Comparison of ENCODE assay signal across 38 cellular contexts in genomic region chr4:47701286-47701685, GRCh38.
"Had no signal": no experiment of that assay in that cellular context is flagged by ENCODE, and none has a peak within 500 bp of the region (broad histone marks: within the 10 kb centered on the region; RNA-seq: fewer than 3 reads in every experiment).

No MANE protein-coding gene starts in this region.

- H3K4me1 ChIP-seq: ascending aorta had no signal

- H3K36me3 Mint-ChIP-seq: activated CD8-positive, alpha-beta memory T cell treated with anti-CD3 and anti-CD28 coated beads, Interleukin-2, amount 10 ng/mL, durations not matched to agents 7 days and 5 days; activated naive CD4-positive, alpha-beta T cell treated with anti-CD3 and anti-CD28 coated beads, Interleukin-2, amount 10 ng/mL, durations not matched to agents 7 days and 5 days; activated naive CD4-positive, alpha-beta T cell treated with anti-CD3 and anti-CD28 coated beads, Interleukin-2, amount 50 U/mL, for 24 hours; activated naive CD8-positive, alpha-beta T cell; activated naive CD8-positive, alpha-beta T cell treated with anti-CD3 and anti-CD28 coated beads, Interleukin-2, amount 10 ng/mL, durations not matched to agents 7 days and 5 days; brain had no signal

- H3K9me3 ChIP-seq: ascending aorta had no signal

- H3K4me3 Mint-ChIP-seq: activated B cell treated with CpG ODN at 0.5 μM for 24 hours; activated CD4-positive, alpha-beta memory T cell treated with anti-CD3 and anti-CD28 coated beads, Interleukin-2, amount 10 ng/mL, durations not matched to agents 7 days and 5 days; activated CD4-positive, alpha-beta T cell treated with anti-CD3 and anti-CD28 coated beads, Interleukin-2, amount 10 ng/mL, durations not matched to agents 24 days and 14 days; activated CD8-positive, alpha-beta memory T cell treated with anti-CD3 and anti-CD28 coated beads, Interleukin-2, amount 10 ng/mL, durations not matched to agents 7 days and 5 days; activated CD8-positive, alpha-beta T cell treated with anti-CD3 and anti-CD28 coated beads, Interleukin-2, amount 10 ng/mL, durations not matched to agents 7 days and 5 days; activated naive CD4-positive, alpha-beta T cell treated with anti-CD3 and anti-CD28 coated beads, Interleukin-2, amount 10 ng/mL, durations not matched to agents 7 days and 5 days; activated naive CD4-positive, alpha-beta T cell treated with anti-CD3 and anti-CD28 coated beads, Interleukin-2, amount 50 U/mL, for 24 hours; activated naive CD8-positive, alpha-beta T cell; activated naive CD8-positive, alpha-beta T cell treated with anti-CD3 and anti-CD28 coated beads, Interleukin-2, amount 10 ng/mL, durations not matched to agents 7 days and 5 days; activated naive CD8-positive, alpha-beta T cell treated with anti-CD3 and anti-CD28 coated beads, Interleukin-2, amount 50 U/mL, for 24 hours; activated T-cell treated with anti-CD3 and anti-CD28 coated beads, Interleukin-2, amount 50 U/mL, for 24 hours; brain; central memory CD8-positive, alpha-beta T cell; T-helper 1 cell treated with Interleukin-12 subunit alpha and Interleukin-12 subunit beta and Interleukin-4 antibody, amounts not matched to agents 30 μg/mL and 1 μg/mL, for 36 hours; T-helper 2 cell treated with Interferon-gamma antibody and Interleukin-4, amounts not matched to agents 5 μg/mL and 100 μg/mL, for 36 hours had no signal

- H3K27ac ChIP-seq: ascending aorta, cardiac muscle cell, VCaP had no signal

- H3K36me3 ChIP-seq: ascending aorta, cardiac muscle cell had no signal

- H3K27ac Mint-ChIP-seq: activated B cell treated with CpG ODN at 0.5 μM for 24 hours; activated CD4-positive, alpha-beta memory T cell treated with anti-CD3 and anti-CD28 coated beads, Interleukin-2, amount 10 ng/mL, durations not matched to agents 7 days and 5 days; activated CD4-positive, alpha-beta T cell treated with anti-CD3 and anti-CD28 coated beads, Interleukin-2, amount 10 ng/mL, durations not matched to agents 24 days and 14 days; activated CD8-positive, alpha-beta memory T cell treated with anti-CD3 and anti-CD28 coated beads, Interleukin-2, amount 10 ng/mL, durations not matched to agents 7 days and 5 days; activated CD8-positive, alpha-beta T cell treated with anti-CD3 and anti-CD28 coated beads, Interleukin-2, amount 10 ng/mL, durations not matched to agents 7 days and 5 days; activated naive CD4-positive, alpha-beta T cell treated with anti-CD3 and anti-CD28 coated beads, Interleukin-2, amount 10 ng/mL, durations not matched to agents 7 days and 5 days; activated naive CD4-positive, alpha-beta T cell treated with anti-CD3 and anti-CD28 coated beads, Interleukin-2, amount 50 U/mL, for 24 hours; activated naive CD8-positive, alpha-beta T cell; activated naive CD8-positive, alpha-beta T cell treated with anti-CD3 and anti-CD28 coated beads, Interleukin-2, amount 10 ng/mL, durations not matched to agents 7 days and 5 days; activated naive CD8-positive, alpha-beta T cell treated with anti-CD3 and anti-CD28 coated beads, Interleukin-2, amount 50 U/mL, for 24 hours; activated T-cell treated with anti-CD3 and anti-CD28 coated beads, Interleukin-2, amount 50 U/mL, for 24 hours; activated T-helper 2 cell treated with anti-CD3 and anti-CD28 coated beads, Interferon-gamma antibody, Interleukin-2, Interleukin-4, amounts not matched to agents 10 μg/mL and 5 μg/mL and 100 μg/mL, durations not matched to agents 14 hours and 24 hours and 36 hours; brain; T-helper 1 cell treated with Interleukin-12 subunit alpha and Interleukin-12 subunit beta and Interleukin-4 antibody, amounts not matched to agents 30 μg/mL and 1 μg/mL, for 36 hours; T-helper 2 cell treated with Interferon-gamma antibody and Interleukin-4, amounts not matched to agents 5 μg/mL and 100 μg/mL, for 36 hours had no signal

- FAIRE-seq: bronchial epithelial cell, TTC549 had no signal

- H3K27me3 Mint-ChIP-seq: brain had no signal

- H3K4me1 Mint-ChIP-seq: activated B cell treated with CpG ODN at 0.5 μM for 24 hours; activated CD4-positive, alpha-beta memory T cell treated with anti-CD3 and anti-CD28 coated beads, Interleukin-2, amount 10 ng/mL, durations not matched to agents 7 days and 5 days; activated CD4-positive, alpha-beta T cell treated with anti-CD3 and anti-CD28 coated beads, Interleukin-2, amount 10 ng/mL, durations not matched to agents 24 days and 14 days; activated CD8-positive, alpha-beta memory T cell treated with anti-CD3 and anti-CD28 coated beads, Interleukin-2, amount 10 ng/mL, durations not matched to agents 7 days and 5 days; activated naive CD4-positive, alpha-beta T cell treated with anti-CD3 and anti-CD28 coated beads, Interleukin-2, amount 10 ng/mL, durations not matched to agents 7 days and 5 days; activated naive CD4-positive, alpha-beta T cell treated with anti-CD3 and anti-CD28 coated beads, Interleukin-2, amount 50 U/mL, for 24 hours; activated naive CD8-positive, alpha-beta T cell treated with anti-CD3 and anti-CD28 coated beads, Interleukin-2, amount 50 U/mL, for 24 hours; central memory CD8-positive, alpha-beta T cell had no signal

- H3K9me3 Mint-ChIP-seq: activated B cell treated with CpG ODN at 0.5 μM for 24 hours; activated CD4-positive, alpha-beta memory T cell treated with anti-CD3 and anti-CD28 coated beads, Interleukin-2, amount 10 ng/mL, durations not matched to agents 7 days and 5 days; activated CD4-positive, alpha-beta T cell treated with anti-CD3 and anti-CD28 coated beads, Interleukin-2, amount 10 ng/mL, durations not matched to agents 24 days and 14 days; activated naive CD4-positive, alpha-beta T cell treated with anti-CD3 and anti-CD28 coated beads, Interleukin-2, amount 10 ng/mL, durations not matched to agents 7 days and 5 days; activated naive CD4-positive, alpha-beta T cell treated with anti-CD3 and anti-CD28 coated beads, Interleukin-2, amount 50 U/mL, for 24 hours; activated naive CD8-positive, alpha-beta T cell treated with anti-CD3 and anti-CD28 coated beads, Interleukin-2, amount 10 ng/mL, durations not matched to agents 7 days and 5 days; activated naive CD8-positive, alpha-beta T cell treated with anti-CD3 and anti-CD28 coated beads, Interleukin-2, amount 50 U/mL, for 24 hours; activated T-cell treated with anti-CD3 and anti-CD28 coated beads, Interleukin-2, amount 50 U/mL, for 24 hours; activated T-helper 2 cell treated with anti-CD3 and anti-CD28 coated beads, Interferon-gamma antibody, Interleukin-2, Interleukin-4, amounts not matched to agents 10 μg/mL and 5 μg/mL and 100 μg/mL, durations not matched to agents 14 hours and 24 hours and 36 hours; brain; central memory CD8-positive, alpha-beta T cell; T-helper 1 cell treated with Interleukin-12 subunit alpha and Interleukin-12 subunit beta and Interleukin-4 antibody, amounts not matched to agents 30 μg/mL and 1 μg/mL, for 36 hours; T-helper 2 cell treated with Interferon-gamma antibody and Interleukin-4, amounts not matched to agents 5 μg/mL and 100 μg/mL, for 36 hours had no signal

- H3K27me3 ChIP-seq: ascending aorta, cardiac muscle cell had no signal

- DNase-seq: activated B cell treated with CpG ODN at 0.5 μM for 24 hours; activated CD4-positive, alpha-beta memory T cell treated with anti-CD3 and anti-CD28 coated beads, Interleukin-2, amount 10 ng/mL, durations not matched to agents 7 days and 5 days; activated CD4-positive, alpha-beta T cell treated with anti-CD3 and anti-CD28 coated beads for 4 hours; activated CD4-positive, alpha-beta T cell treated with anti-CD3 and anti-CD28 coated beads, Interleukin-2, amount 10 ng/mL, durations not matched to agents 24 days and 14 days; activated CD4-positive, alpha-beta T cell treated with anti-CD3 and anti-CD28 coated beads, Interleukin-2, amount 50 U/mL, for 1 hour; activated CD4-positive, alpha-beta T cell treated with anti-CD3 and anti-CD28 coated beads, Interleukin-2, amount 50 U/mL, for 4 hours; activated CD4-positive, CD25-positive, alpha-beta regulatory T cell treated with anti-CD3 and anti-CD28 coated beads, Interleukin-2, amount 50 U/mL, for 72 hours; activated CD8-positive, alpha-beta memory T cell treated with anti-CD3 and anti-CD28 coated beads for 24 hours; activated CD8-positive, alpha-beta memory T cell treated with anti-CD3 and anti-CD28 coated beads, Interleukin-2, amount 10 ng/mL, durations not matched to agents 7 days and 5 days; activated CD8-positive, alpha-beta memory T cell treated with anti-CD3 and anti-CD28 coated beads, Interleukin-2, amount 50 U/mL, for 48 hours; activated CD8-positive, alpha-beta T cell treated with anti-CD3 and anti-CD28 coated beads, Interleukin-2, amount 10 ng/mL, durations not matched to agents 7 days and 5 days; activated effector memory CD4-positive, alpha-beta T cell treated with Interleukin-2 at 50 U/mL for 16 hours; activated gamma-delta T cell; activated naive CD4-positive, alpha-beta T cell treated with anti-CD3 and anti-CD28 coated beads, Interleukin-2, amount 10 ng/mL, durations not matched to agents 7 days and 5 days; activated naive CD4-positive, alpha-beta T cell treated with Interleukin-2 at 50 U/mL for 16 hours; activated naive CD8-positive, alpha-beta T cell treated with anti-CD3 and anti-CD28 coated beads, Interleukin-2, amount 10 ng/mL, durations not matched to agents 7 days and 5 days; activated naive CD8-positive, alpha-beta T cell treated with anti-CD3 and anti-CD28 coated beads, Interleukin-2, amount 50 U/mL, for 24 hours; activated T-cell treated with anti-CD3 and anti-CD28 coated beads, Interleukin-2, amount 50 U/mL, for 24 hours; activated T-cell treated with anti-CD3 and anti-CD28 coated beads, Interleukin-2, amount 50 U/mL, for 48 hours; amygdala; anterior cingulate cortex; caudate nucleus; cerebellar nuclear complex; T-helper 1 cell; T-helper 2 cell; T-helper 9 cell had no signal

- H3K4me3 ChIP-seq: ascending aorta, cardiac muscle cell had no signal
